1 cellular context compared by ENCODE assay signal in the genomic region with DNA sequence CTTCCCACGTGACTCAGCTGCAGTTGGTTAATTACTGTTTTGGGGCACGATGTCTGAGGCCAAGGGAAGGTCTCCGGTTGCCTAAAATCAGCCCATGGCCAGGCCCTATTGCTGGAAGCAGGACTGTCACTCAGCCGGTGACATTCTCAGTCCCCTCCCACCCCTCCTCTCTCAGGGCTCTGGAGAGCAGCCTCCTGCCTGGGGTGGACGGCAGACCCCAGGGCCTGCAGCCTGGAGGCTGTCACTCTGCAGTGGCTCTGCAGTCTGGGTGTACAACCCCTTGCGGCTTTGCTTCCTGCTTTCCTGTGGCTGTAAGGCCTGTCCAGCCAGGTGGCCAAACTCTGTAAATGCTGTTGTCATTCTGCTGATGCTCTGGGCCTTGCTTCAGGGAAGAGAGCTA.
TF ChIP-seq lines count a peak whose summit lies in the region.

No MANE protein-coding gene starts in this region.

TF ChIP-seq in GM23338, 12 proteins besides CTCF, POLR2A, EP300 and RAD21:
- no peak for TF ChIP-seq EZH2 (IDR thresholded peaks at IDR 0.05; ENCODE audit: low read depth, unreplicated experiment)
- TF ChIP-seq CREB1 (CRISPR knock-in tag; IDR thresholded peaks at IDR 0.05; ENCODE audit: low read depth) = no peak
- TF ChIP-seq JUNB (IDR thresholded peaks at IDR 0.05; ENCODE audit: unreplicated experiment) = no peak
- no peak for TF ChIP-seq ZNF331 (CRISPR knock-in tag; IDR thresholded peaks at IDR 0.05; ENCODE audit: low read depth)
- no peak for TF ChIP-seq EZH2phosphoT487 (IDR thresholded peaks at IDR 0.05; ENCODE audit: unreplicated experiment)
- TF ChIP-seq, protein P1, sequence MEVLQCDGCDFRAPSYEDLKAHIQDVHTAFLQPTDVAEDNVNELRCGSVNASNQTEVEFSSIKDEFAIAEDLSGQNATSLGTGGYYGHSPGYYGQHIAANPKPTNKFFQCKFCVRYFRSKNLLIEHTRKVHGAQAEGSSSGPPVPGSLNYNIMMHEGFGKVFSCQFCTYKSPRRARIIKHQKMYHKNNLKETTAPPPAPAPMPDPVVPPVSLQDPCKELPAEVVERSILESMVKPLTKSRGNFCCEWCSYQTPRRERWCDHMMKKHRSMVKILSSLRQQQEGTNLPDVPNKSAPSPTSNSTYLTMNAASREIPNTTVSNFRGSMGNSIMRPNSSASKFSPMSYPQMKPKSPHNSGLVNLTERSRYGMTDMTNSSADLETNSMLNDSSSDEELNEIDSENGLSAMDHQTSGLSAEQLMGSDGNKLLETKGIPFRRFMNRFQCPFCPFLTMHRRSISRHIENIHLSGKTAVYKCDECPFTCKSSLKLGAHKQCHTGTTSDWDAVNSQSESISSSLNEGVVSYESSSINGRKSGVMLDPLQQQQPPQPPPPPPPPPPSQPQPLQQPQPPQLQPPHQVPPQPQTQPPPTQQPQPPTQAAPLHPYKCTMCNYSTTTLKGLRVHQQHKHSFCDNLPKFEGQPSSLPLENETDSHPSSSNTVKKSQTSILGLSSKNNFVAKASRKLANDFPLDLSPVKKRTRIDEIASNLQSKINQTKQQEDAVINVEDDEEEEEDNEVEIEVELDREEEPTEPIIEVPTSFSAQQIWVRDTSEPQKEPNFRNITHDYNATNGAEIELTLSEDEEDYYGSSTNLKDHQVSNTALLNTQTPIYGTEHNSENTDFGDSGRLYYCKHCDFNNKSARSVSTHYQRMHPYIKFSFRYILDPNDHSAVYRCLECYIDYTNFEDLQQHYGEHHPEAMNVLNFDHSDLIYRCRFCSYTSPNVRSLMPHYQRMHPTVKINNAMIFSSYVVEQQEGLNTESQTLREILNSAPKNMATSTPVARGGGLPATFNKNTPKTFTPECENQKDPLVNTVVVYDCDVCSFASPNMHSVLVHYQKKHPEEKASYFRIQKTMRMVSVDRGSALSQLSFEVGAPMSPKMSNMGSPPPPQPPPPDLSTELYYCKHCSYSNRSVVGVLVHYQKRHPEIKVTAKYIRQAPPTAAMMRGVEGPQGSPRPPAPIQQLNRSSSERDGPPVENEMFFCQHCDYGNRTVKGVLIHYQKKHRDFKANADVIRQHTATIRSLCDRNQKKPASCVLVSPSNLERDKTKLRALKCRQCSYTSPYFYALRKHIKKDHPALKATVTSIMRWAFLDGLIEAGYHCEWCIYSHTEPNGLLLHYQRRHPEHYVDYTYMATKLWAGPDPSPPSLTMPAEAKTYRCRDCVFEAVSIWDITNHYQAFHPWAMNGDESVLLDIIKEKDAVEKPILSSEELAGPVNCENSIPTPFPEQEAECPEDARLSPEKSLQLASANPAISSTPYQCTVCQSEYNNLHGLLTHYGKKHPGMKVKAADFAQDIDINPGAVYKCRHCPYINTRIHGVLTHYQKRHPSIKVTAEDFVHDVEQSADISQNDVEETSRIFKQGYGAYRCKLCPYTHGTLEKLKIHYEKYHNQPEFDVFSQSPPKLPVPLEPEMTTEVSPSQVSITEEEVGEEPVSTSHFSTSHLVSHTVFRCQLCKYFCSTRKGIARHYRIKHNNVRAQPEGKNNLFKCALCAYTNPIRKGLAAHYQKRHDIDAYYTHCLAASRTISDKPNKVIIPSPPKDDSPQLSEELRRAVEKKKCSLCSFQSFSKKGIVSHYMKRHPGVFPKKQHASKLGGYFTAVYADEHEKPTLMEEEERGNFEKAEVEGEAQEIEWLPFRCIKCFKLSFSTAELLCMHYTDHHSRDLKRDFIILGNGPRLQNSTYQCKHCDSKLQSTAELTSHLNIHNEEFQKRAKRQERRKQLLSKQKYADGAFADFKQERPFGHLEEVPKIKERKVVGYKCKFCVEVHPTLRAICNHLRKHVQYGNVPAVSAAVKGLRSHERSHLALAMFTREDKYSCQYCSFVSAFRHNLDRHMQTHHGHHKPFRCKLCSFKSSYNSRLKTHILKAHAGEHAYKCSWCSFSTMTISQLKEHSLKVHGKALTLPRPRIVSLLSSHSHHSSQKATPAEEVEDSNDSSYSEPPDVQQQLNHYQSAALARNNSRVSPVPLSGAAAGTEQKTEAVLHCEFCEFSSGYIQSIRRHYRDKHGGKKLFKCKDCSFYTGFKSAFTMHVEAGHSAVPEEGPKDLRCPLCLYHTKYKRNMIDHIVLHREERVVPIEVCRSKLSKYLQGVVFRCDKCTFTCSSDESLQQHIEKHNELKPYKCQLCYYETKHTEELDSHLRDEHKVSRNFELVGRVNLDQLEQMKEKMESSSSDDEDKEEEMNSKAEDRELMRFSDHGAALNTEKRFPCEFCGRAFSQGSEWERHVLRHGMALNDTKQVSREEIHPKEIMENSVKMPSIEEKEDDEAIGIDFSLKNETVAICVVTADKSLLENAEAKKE (CRISPR knock-in tag; IDR thresholded peaks at IDR 0.05) = no peak
- TF ChIP-seq POLR2AphosphoS5 (IDR thresholded peaks at IDR 0.05; ENCODE audit: low read depth) = no peak
